In the genomic region with DNA sequence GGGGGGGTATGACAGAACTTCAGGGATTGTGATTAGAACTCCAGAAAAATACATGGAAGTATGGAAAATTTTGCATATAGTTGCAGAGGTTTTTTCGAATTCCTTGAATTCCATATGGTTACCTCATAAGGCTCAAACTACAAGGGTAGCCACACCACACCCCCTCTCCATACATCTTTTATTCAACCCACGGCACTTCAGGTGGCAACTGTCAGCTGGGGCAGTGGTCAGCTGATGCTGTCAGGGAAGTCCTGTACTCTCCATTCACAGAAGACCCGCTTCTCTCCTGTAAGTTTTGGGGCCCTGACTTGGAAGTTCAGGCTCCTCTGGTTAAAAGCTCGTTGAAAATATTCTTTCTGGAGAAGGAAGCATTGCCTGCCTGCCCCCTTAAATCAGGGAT, we compare ENCODE assay signal across 22 cellular contexts. TPM values are rescaled to one million over a fixed set of nuclear protein-coding genes. Genes with fewer than 3 reads are reported as not detected.
A peak's percentile ranks its signal among the peaks of the same experiment; 100 is the strongest.
DNase-seq lines count a peak whose midpoint lies in the region; ATAC-seq, FAIRE-seq and TF ChIP-seq lines count a peak whose summit lies in the region.
"Had no signal": no experiment of that assay in that cellular context is flagged by ENCODE, and none has a peak within 500 bp of the region (broad histone marks: within the 10 kb centered on the region; RNA-seq: fewer than 3 reads in every experiment).

No MANE protein-coding gene starts in this region.

- peak overlapping the region; percentile 48 for H3K27ac Mint-ChIP-seq in stimulated activated memory B cell treated with anti-CD40 and anti-IgM and Interleukin-4, amounts not matched to agents 10 μg/mL and 1 μg/mL and 100 μg/mL, for 72 hours
- H3K27ac Mint-ChIP-seq: T-helper 1 cell treated with Interleukin-12 subunit alpha and Interleukin-12 subunit beta and Interleukin-4 antibody, amounts not matched to agents 30 μg/mL and 1 μg/mL, for 36 hours had no signal

- peak overlapping the region in 2 of 4 donors; percentile 65 to 66 for H3K27ac ChIP-seq in body of pancreas
- peak overlapping the region; percentile 60 for H3K27ac ChIP-seq in layer of hippocampus (ENCODE audit: low read depth, low read length)
- H3K27ac ChIP-seq in esophagus squamous epithelium: peak overlapping the region in 2 of 4 donors; percentile 36 to 63
- H3K27ac ChIP-seq: BLaER1 treated with 17β-estradiol and CSF1 and Interleukin-3, amounts not matched to agents 10 nM and 100 nM; testis had no signal

- no peak for TF ChIP-seq CTCF in body of pancreas (IDR thresholded peaks at IDR 0.05)
- no peak for TF ChIP-seq CTCF in esophagus squamous epithelium (IDR thresholded peaks at IDR 0.05)

- DNase-seq in HTR-8/SVneo (ENCODE audit: insufficient read length, low spot score) (peak; percentile 17), body of pancreas (no peak), esophagus squamous epithelium (lab: John Stamatoyannopoulos, UW) (no peak), NCI-H1694 treated with DMSO at 0.1 percent for 48 hours (lab: John Stamatoyannopoulos, UW) (no peak), nucleus accumbens (lab: John Stamatoyannopoulos, UW) (no peak)
- DNase-seq: activated naive CD4-positive, alpha-beta T cell; activated T-cell treated with anti-CD3 and anti-CD28 coated beads, Interleukin-2, amount 50 U/mL, for 4 hours; NCI-H526 treated with DMSO at 0.1 percent for 48 hours; testis had no signal

- peaks cover 93% of the 10 kb centered on the region for H3K36me3 Mint-ChIP-seq in stimulated activated memory B cell treated with anti-CD40 and anti-IgM and Interleukin-4, amounts not matched to agents 10 μg/mL and 1 μg/mL and 100 μg/mL, for 72 hours

- no peak overlapping the region for H3K4me3 ChIP-seq in body of pancreas
- H3K4me3 ChIP-seq in esophagus squamous epithelium: no peak overlapping the region
- H3K4me3 ChIP-seq: BLaER1 treated with 17β-estradiol and CSF1 and Interleukin-3, amounts not matched to agents 10 nM and 100 nM; lung; smooth muscle cell; testis had no signal

- H3K9me3 ChIP-seq in body of pancreas (no peaks in the 10 kb centered on the region), esophagus squamous epithelium (peaks cover 0 to 13% (median 0%) of the 10 kb centered on the region in 3 donors)
- H3K9me3 ChIP-seq: testis had no signal

- H3K27me3 Mint-ChIP-seq in stimulated activated memory B cell treated with anti-CD40 and anti-IgM and Interleukin-4, amounts not matched to agents 10 μg/mL and 1 μg/mL and 100 μg/mL, for 72 hours: no peaks in the 10 kb centered on the region

- no peaks in the 10 kb centered on the region for H3K27me3 ChIP-seq in body of pancreas
- H3K27me3 ChIP-seq in layer of hippocampus (ENCODE audit: control insufficient read depth, insufficient read depth, low read length): no peaks in the 10 kb centered on the region
- H3K27me3 ChIP-seq in esophagus squamous epithelium: no peaks in the 10 kb centered on the region
- H3K27me3 ChIP-seq: BLaER1 treated with 17β-estradiol and CSF1 and Interleukin-3, amounts not matched to agents 10 nM and 100 nM; testis had no signal

- H3K4me1 ChIP-seq in body of pancreas (peaks cover 6% of the 10 kb centered on the region), esophagus squamous epithelium (peaks cover 0 to 16% (median 4%) of the 10 kb centered on the region in 3 donors)
- H3K4me1 ChIP-seq: testis had no signal

- no peak for FAIRE-seq in HTR-8/SVneo (lab: Jason Lieb, UNC)
- FAIRE-seq: D721Med, GM19239, RCC 7860, urothelium cell line had no signal

- intact Hi-C loops in body of pancreas (cut with DNase I) (no loop called here), esophagus squamous epithelium (cut with DNase I) (no loop called here)

- TF ChIP-seq POLR2A in body of pancreas (IDR thresholded peaks at IDR 0.05) (no peak), esophagus squamous epithelium (IDR thresholded peaks at IDR 0.05) (no peak)

- H3K9me3 Mint-ChIP-seq in stimulated activated memory B cell treated with anti-CD40 and anti-IgM and Interleukin-4, amounts not matched to agents 10 μg/mL and 1 μg/mL and 100 μg/mL, for 72 hours: peaks cover 5% of the 10 kb centered on the region
- H3K9me3 Mint-ChIP-seq: T-helper 1 cell treated with Interleukin-12 subunit alpha and Interleukin-12 subunit beta and Interleukin-4 antibody, amounts not matched to agents 30 μg/mL and 1 μg/mL, for 36 hours had no signal

- no peak overlapping the region for H3K4me3 Mint-ChIP-seq in stimulated activated memory B cell treated with anti-CD40 and anti-IgM and Interleukin-4, amounts not matched to agents 10 μg/mL and 1 μg/mL and 100 μg/mL, for 72 hours
- H3K4me3 Mint-ChIP-seq: activated T-cell treated with anti-CD3 and anti-CD28 coated beads, Interleukin-2, amount 50 U/mL, for 4 hours; dendritic cell treated with granulocyte-macrophage colony-stimulating factor and Interleukin-4, amounts not matched to agents 40 ng/mL and 50 ng/mL, for 4 days; T-helper 1 cell treated with Interleukin-12 subunit alpha and Interleukin-12 subunit beta and Interleukin-4 antibody, amounts not matched to agents 30 μg/mL and 1 μg/mL, for 36 hours had no signal

- WGBS in body of pancreas, 2 donors: 57 to 61% methylated on average over 4 of the region's 4 CpGs
- 47 to 48% methylated on average over 4 of the region's 4 CpGs for WGBS in esophagus squamous epithelium, 2 donors

- peak; percentile 47 for ATAC-seq in body of pancreas
- ATAC-seq in stimulated activated memory B cell treated with anti-CD40 and anti-IgM and Interleukin-4, amounts not matched to agents 10 μg/mL and 1 μg/mL and 100 μg/mL, for 72 hours: no peak
- ATAC-seq: activated T-cell treated with anti-CD3 and anti-CD28 coated beads, Interleukin-2, amount 50 U/mL, for 4 hours had no signal

- H3K36me3 ChIP-seq in body of pancreas (replicated peaks in 1 of 2; ENCODE audit: insufficient read depth in 1 of 2, low read depth in 2 of 2): no peaks in the 10 kb centered on the region
- peaks cover 0 to 22% (median 0%) of the 10 kb centered on the region in 3 donors for H3K36me3 ChIP-seq in esophagus squamous epithelium

- peaks cover 19% of the 10 kb centered on the region for H3K4me1 Mint-ChIP-seq in stimulated activated memory B cell treated with anti-CD40 and anti-IgM and Interleukin-4, amounts not matched to agents 10 μg/mL and 1 μg/mL and 100 μg/mL, for 72 hours

RNA-seq across cellular contexts. Expression of gene CLEC19A, which starts 57.5 kb away (rescaled TPM):
- not detected for total RNA-seq in body of pancreas
- total RNA-seq in esophagus squamous epithelium: not detected
- total RNA-seq: activated T-cell treated with anti-CD3 and anti-CD28 coated beads, Interleukin-2, amount 50 U/mL, for 4 hours; kidney epithelial cell; LHCN-M2; lung; smooth muscle cell; testis had no signal
